Comparison of ENCODE assay signal across 26 cellular contexts in the genomic region with DNA sequence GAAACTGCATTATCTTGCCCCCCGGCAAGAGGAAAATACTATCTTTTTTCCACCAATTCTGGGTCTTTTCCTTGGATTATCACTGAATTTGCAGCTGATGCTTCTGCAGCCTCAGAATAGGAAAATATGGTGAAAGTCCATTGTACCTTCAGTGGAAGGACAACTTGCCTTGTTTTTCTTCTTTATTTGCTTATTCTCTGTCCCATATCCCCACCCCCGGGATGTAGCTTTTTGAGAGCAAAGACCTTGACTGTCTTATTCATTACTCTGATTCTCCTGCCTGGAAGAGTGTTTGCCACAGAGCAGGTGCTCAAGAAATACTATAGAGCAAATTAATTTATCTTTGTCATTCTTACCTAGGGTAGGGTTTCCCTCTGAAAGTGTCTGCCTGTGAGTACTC.
"Had no signal": no experiment of that assay in that cellular context is flagged by ENCODE, and none has a peak within 500 bp of the region (broad histone marks: within the 10 kb centered on the region; RNA-seq: fewer than 3 reads in every experiment).

No MANE protein-coding gene starts in this region.

- H3K9ac ChIP-seq: neural progenitor cell had no signal

- H3K4me1 Mint-ChIP-seq: endodermal cell; stimulated activated memory B cell treated with anti-CD40 and anti-IgM and Interleukin-4, amounts not matched to agents 10 μg/mL and 1 μg/mL and 100 μg/mL, for 72 hours had no signal

- H3K27ac Mint-ChIP-seq: endodermal cell; memory B cell; nephron; neural progenitor cell; stimulated activated memory B cell treated with anti-CD40 and anti-IgM and Interleukin-4, amounts not matched to agents 10 μg/mL and 1 μg/mL and 100 μg/mL, for 72 hours; type B pancreatic cell had no signal

- H3K27me3 Mint-ChIP-seq: dendritic cell treated with granulocyte-macrophage colony-stimulating factor and Interleukin-4, amounts not matched to agents 40 ng/mL and 50 ng/mL, for 4 days; stimulated activated memory B cell treated with anti-CD40 and anti-IgM and Interleukin-4, amounts not matched to agents 10 μg/mL and 1 μg/mL and 100 μg/mL, for 72 hours; type B pancreatic cell had no signal

- H3K4me2 ChIP-seq: neural progenitor cell had no signal

- H3K36me3 ChIP-seq: colonic mucosa, gastrocnemius medialis, neural progenitor cell, prostate gland, right atrium auricular region, sigmoid colon, tibial artery had no signal

- H3K27me3 ChIP-seq: colonic mucosa, neural progenitor cell, right atrium auricular region, sigmoid colon, spleen, testis, tibial artery had no signal

- ATAC-seq: esophagus mucosa; gastrocnemius medialis; left ventricle myocardium superior; stimulated activated memory B cell treated with anti-CD40 and anti-IgM and Interleukin-4, amounts not matched to agents 10 μg/mL and 1 μg/mL and 100 μg/mL, for 72 hours; stimulated activated naive CD8-positive, alpha-beta T cell treated with anti-CD3 and anti-CD28 coated beads, Interleukin-15, Interleukin-2, amounts not matched to agents 100 U/mL and 50 U/mL, for 24 hours had no signal

- H3K9me3 Mint-ChIP-seq: dendritic cell treated with granulocyte-macrophage colony-stimulating factor and Interleukin-4, amounts not matched to agents 40 ng/mL and 50 ng/mL, for 4 days; endodermal cell; memory B cell; nephron; neural progenitor cell; stimulated activated memory B cell treated with anti-CD40 and anti-IgM and Interleukin-4, amounts not matched to agents 10 μg/mL and 1 μg/mL and 100 μg/mL, for 72 hours; type B pancreatic cell had no signal

- DNase-seq: colonic mucosa; effector CD8-positive, alpha-beta T cell; endodermal cell; foreskin fibroblast; gastrocnemius medialis; head of caudate nucleus; left ventricle myocardium superior; nucleus accumbens; sigmoid colon; spleen; stimulated activated CD4-positive, alpha-beta T cell treated with anti-CD3 and anti-CD28 coated beads, Interleukin-4, amount 100 ng/mL, for 4 hours; stimulated activated naive CD8-positive, alpha-beta T cell treated with anti-CD3 and anti-CD28 coated beads, Interleukin-15, Interleukin-2, amounts not matched to agents 100 U/mL and 50 U/mL, for 24 hours; substantia nigra; testis; tibial artery had no signal

- H3K4me3 ChIP-seq: colonic mucosa, gastrocnemius medialis, lung, neural progenitor cell, prostate gland, right atrium auricular region, sigmoid colon, spleen, testis, tibial artery had no signal

- H3K4me3 Mint-ChIP-seq: dendritic cell treated with granulocyte-macrophage colony-stimulating factor and Interleukin-4, amounts not matched to agents 40 ng/mL and 50 ng/mL, for 4 days; endodermal cell; memory B cell; nephron; neural progenitor cell; stimulated activated memory B cell treated with anti-CD40 and anti-IgM and Interleukin-4, amounts not matched to agents 10 μg/mL and 1 μg/mL and 100 μg/mL, for 72 hours; type B pancreatic cell had no signal

- H3K4me1 ChIP-seq: colonic mucosa, gastrocnemius medialis, neural progenitor cell, prostate gland, right atrium auricular region, testis, tibial artery had no signal

- H3K36me3 Mint-ChIP-seq: memory B cell; neural progenitor cell; stimulated activated memory B cell treated with anti-CD40 and anti-IgM and Interleukin-4, amounts not matched to agents 10 μg/mL and 1 μg/mL and 100 μg/mL, for 72 hours; type B pancreatic cell had no signal

- H3K27ac ChIP-seq: colonic mucosa, epithelial cell of prostate, gastrocnemius medialis, neural progenitor cell, prostate gland, right atrium auricular region, testis, tibial artery had no signal

- H3K9me3 ChIP-seq: colonic mucosa, gastrocnemius medialis, prostate gland, right atrium auricular region, sigmoid colon, spleen, testis, tibial artery had no signal
